In genomic region chr17:38657824-38658740, GRCh38 we compare ENCODE assay signal across 1 cellular context.
A peak's percentile ranks its signal among the peaks of the same experiment; 100 is the strongest.
TF ChIP-seq lines count a peak whose summit lies in the region.

No MANE protein-coding gene starts in this region.

TF ChIP-seq in HepG2, 621 proteins besides CTCF, POLR2A, EP300 and RAD21 (continued from another document):
- TF ChIP-seq, protein P1, sequence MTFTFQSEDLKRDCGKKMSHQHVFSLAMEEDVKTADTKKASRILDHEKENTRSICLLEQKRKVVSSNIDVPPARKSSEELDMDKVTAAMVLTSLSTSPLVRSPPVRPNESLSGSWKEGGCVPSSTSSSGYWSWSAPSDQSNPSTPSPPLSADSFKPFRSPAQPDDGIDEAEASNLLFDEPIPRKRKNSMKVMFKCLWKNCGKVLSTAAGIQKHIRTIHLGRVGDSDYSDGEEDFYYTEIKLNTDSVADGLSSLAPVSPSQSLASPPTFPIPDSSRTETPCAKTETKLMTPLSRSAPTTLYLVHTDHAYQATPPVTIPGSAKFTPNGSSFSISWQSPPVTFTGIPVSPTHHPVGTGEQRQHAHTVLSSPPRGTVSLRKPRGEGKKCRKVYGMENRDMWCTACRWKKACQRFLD (CRISPR knock-in tag; IDR thresholded peaks at IDR 0.05; ENCODE audit: borderline replicate concordance), result peak; percentile 47; the same call in 1 of the 2 replicates
- TF ChIP-seq ZNF12 (CRISPR knock-in tag; IDR thresholded peaks at IDR 0.05), result peak; percentile 46; the same call in 1 of the 2 replicates
- no peak; the same call in 1 of the 2 replicates for TF ChIP-seq SMAD1 (CRISPR knock-in tag; IDR thresholded peaks at IDR 0.05; ENCODE audit: borderline replicate concordance, low read depth)
- TF ChIP-seq, protein P2, sequence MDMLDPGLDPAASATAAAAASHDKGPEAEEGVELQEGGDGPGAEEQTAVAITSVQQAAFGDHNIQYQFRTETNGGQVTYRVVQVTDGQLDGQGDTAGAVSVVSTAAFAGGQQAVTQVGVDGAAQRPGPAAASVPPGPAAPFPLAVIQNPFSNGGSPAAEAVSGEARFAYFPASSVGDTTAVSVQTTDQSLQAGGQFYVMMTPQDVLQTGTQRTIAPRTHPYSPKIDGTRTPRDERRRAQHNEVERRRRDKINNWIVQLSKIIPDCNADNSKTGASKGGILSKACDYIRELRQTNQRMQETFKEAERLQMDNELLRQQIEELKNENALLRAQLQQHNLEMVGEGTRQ (IDR thresholded peaks at IDR 0.05; ENCODE audit: low read depth, low read length), result no peak
- TF ChIP-seq, protein P2 (CRISPR knock-in tag; IDR thresholded peaks at IDR 0.05; ENCODE audit: borderline replicate concordance), result no peak
- no peak; the same call in 1 of the 2 replicates for TF ChIP-seq GTF3A (CRISPR knock-in tag; conservative IDR thresholded peaks at IDR 0.05)
- peak; percentile 3 for TF ChIP-seq TEAD3 (CRISPR knock-in tag; optimal IDR thresholded peaks at IDR 0.05; ENCODE audit: borderline replicate concordance)
- TF ChIP-seq, protein P3, sequence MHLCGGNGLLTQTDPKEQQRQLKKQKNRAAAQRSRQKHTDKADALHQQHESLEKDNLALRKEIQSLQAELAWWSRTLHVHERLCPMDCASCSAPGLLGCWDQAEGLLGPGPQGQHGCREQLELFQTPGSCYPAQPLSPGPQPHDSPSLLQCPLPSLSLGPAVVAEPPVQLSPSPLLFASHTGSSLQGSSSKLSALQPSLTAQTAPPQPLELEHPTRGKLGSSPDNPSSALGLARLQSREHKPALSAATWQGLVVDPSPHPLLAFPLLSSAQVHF (CRISPR knock-in tag; IDR thresholded peaks at IDR 0.05), result 0 out of 2 replicates have a peak, but pooled peaks have one; percentile 89
- TF ChIP-seq, protein P4, sequence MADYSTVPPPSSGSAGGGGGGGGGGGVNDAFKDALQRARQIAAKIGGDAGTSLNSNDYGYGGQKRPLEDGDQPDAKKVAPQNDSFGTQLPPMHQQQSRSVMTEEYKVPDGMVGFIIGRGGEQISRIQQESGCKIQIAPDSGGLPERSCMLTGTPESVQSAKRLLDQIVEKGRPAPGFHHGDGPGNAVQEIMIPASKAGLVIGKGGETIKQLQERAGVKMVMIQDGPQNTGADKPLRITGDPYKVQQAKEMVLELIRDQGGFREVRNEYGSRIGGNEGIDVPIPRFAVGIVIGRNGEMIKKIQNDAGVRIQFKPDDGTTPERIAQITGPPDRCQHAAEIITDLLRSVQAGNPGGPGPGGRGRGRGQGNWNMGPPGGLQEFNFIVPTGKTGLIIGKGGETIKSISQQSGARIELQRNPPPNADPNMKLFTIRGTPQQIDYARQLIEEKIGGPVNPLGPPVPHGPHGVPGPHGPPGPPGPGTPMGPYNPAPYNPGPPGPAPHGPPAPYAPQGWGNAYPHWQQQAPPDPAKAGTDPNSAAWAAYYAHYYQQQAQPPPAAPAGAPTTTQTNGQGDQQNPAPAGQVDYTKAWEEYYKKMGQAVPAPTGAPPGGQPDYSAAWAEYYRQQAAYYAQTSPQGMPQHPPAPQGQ (CRISPR knock-in tag; IDR thresholded peaks at IDR 0.05; ENCODE audit: borderline replicate concordance), result no peak
- 0 out of 2 replicates have a peak, but pooled peaks have one; percentile 2 for TF ChIP-seq ZBTB38 (CRISPR knock-in tag; IDR thresholded peaks at IDR 0.05)
- 0 out of 2 replicates have a peak, but pooled peaks have one; percentile 12 for TF ChIP-seq NFYB (CRISPR knock-in tag; IDR thresholded peaks at IDR 0.05)
- no peak for TF ChIP-seq NFE2L1 (CRISPR knock-in tag; IDR thresholded peaks at IDR 0.05; ENCODE audit: borderline replicate concordance)
- TF ChIP-seq, protein P5, sequence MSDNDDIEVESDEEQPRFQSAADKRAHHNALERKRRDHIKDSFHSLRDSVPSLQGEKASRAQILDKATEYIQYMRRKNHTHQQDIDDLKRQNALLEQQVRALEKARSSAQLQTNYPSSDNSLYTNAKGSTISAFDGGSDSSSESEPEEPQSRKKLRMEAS (IDR thresholded peaks at IDR 0.05), result 0 out of 2 replicates have a peak, but pooled peaks have one; percentile 20
